In genomic region chr16:67115649-67116048, GRCh38 we compare ENCODE assay signal across 11 cellular contexts. TPM values are rescaled to one million over a fixed set of nuclear protein-coding genes. Genes with fewer than 3 reads are reported as not detected.
DNase-seq lines count a peak whose midpoint lies in the region; ATAC-seq and TF ChIP-seq lines count a peak whose summit lies in the region.
"Had no signal": no experiment of that assay in that cellular context is flagged by ENCODE, and none has a peak within 500 bp of the region (broad histone marks: within the 10 kb centered on the region; RNA-seq: fewer than 3 reads in every experiment).

No MANE protein-coding gene starts in this region.

- H3K36me3 ChIP-seq in smooth muscle cell (ENCODE audit: low read depth) = no peaks in the 10 kb centered on the region
- H3K36me3 ChIP-seq in body of pancreas (replicated peaks in 1 of 2; ENCODE audit: insufficient read depth in 1 of 2, low read depth in 2 of 2) = no peaks in the 10 kb centered on the region

- peak; percentile 77 for DNase-seq in GM04504 (ENCODE audit: low read depth)
- DNase-seq in fibroblast of mammary gland (ENCODE audit: low read depth) = peak; percentile 97
- DNase-seq in smooth muscle cell (lab: John Stamatoyannopoulos, UW; ENCODE audit: unreplicated experiment) = no peak
- DNase-seq in SKM-1 (lab: John Stamatoyannopoulos, UW; ENCODE audit: unreplicated experiment) = no peak
- no peak for DNase-seq in body of pancreas
- DNase-seq in NCI-H1694 treated with DMSO at 0.1 percent for 48 hours (lab: John Stamatoyannopoulos, UW) = no peak
- DNase-seq: activated B cell treated with CpG ODN at 0.5 μM for 24 hours; effector CD4-positive, alpha-beta T cell; NCI-H2029 had no signal

- H3K79me2 ChIP-seq in smooth muscle cell (ENCODE audit: low read depth) = peaks cover 62% of the 10 kb centered on the region

- peak overlapping the region; percentile 82 for H3K9ac ChIP-seq in smooth muscle cell (ENCODE audit: low read depth)

- intact Hi-C loops in body of pancreas (cut with DNase I) = no loop called here

- H3K4me3 ChIP-seq in fibroblast of mammary gland (ENCODE audit: control insufficient read depth, low read depth, low read length) (no peak overlapping the region), smooth muscle cell (no peak overlapping the region), body of pancreas (no peak overlapping the region)

- H3K4me1 ChIP-seq in smooth muscle cell (ENCODE audit: low read depth) (peaks cover 13% of the 10 kb centered on the region), body of pancreas (peaks cover 15% of the 10 kb centered on the region)

- TF ChIP-seq CTCF in fibroblast of mammary gland (conservative IDR thresholded peaks at IDR 0.05; ENCODE audit: control insufficient read depth, insufficient read depth, low read depth, low read length) = no peak
- no peak for TF ChIP-seq CTCF in smooth muscle cell (IDR thresholded peaks at IDR 0.05; ENCODE audit: borderline replicate concordance, insufficient read depth, poor library complexity, severe bottlenecking)
- TF ChIP-seq CTCF in body of pancreas (IDR thresholded peaks at IDR 0.05) = no peak

- H3K27ac ChIP-seq in smooth muscle cell (ENCODE audit: low read depth) = peak overlapping the region; percentile 96
- no peak overlapping the region for H3K27ac ChIP-seq in body of pancreas

- no peak for TF ChIP-seq POLR2A in body of pancreas (IDR thresholded peaks at IDR 0.05)

- peaks cover 26% of the 10 kb centered on the region for H4K20me1 ChIP-seq in smooth muscle cell (ENCODE audit: low read depth)

- WGBS in smooth muscle cell (ENCODE audit: low lambda C conversion rate) = 29% methylated on average over 8 of the region's 8 CpGs
- WGBS in body of pancreas, 2 donors = 82% methylated on average over 8 of the region's 8 CpGs

- H3F3A ChIP-seq in smooth muscle cell (ENCODE audit: low read depth) = peaks cover 11% of the 10 kb centered on the region

- no peak overlapping the region for H2AFZ ChIP-seq in smooth muscle cell (ENCODE audit: low read depth)

- ATAC-seq in SK-N-SH treated with all-trans-retinoic acid at 6 μM for 48 hours = peak; percentile 82
- no peak for ATAC-seq in HG02840 (IDR thresholded peaks at IDR 0.05; ENCODE audit: low FRiP score, unreplicated experiment)
- ATAC-seq in body of pancreas = no peak

- H3K27me3 ChIP-seq in smooth muscle cell (ENCODE audit: low read depth) = no peaks in the 10 kb centered on the region
- no peaks in the 10 kb centered on the region for H3K27me3 ChIP-seq in body of pancreas

- peak overlapping the region; percentile 48 for H3K4me2 ChIP-seq in smooth muscle cell

- H3K9me3 ChIP-seq in smooth muscle cell (replicated peaks; ENCODE audit: low read depth) (no peaks in the 10 kb centered on the region), body of pancreas (no peaks in the 10 kb centered on the region)

TF ChIP-seq in SK-N-SH treated with all-trans-retinoic acid at 6 μM for 48 hours, 23 proteins besides CTCF, POLR2A, EP300 and RAD21:
- TF ChIP-seq CSRNP3 (CRISPR knock-in tag; IDR thresholded peaks at IDR 0.05) = no peak
- TF ChIP-seq ZFP3 (CRISPR knock-in tag; IDR thresholded peaks at IDR 0.05) = no peak
- no peak for TF ChIP-seq ZFP30 (CRISPR knock-in tag; IDR thresholded peaks at IDR 0.05)
- TF ChIP-seq TOX (CRISPR knock-in tag; IDR thresholded peaks at IDR 0.05; ENCODE audit: borderline replicate concordance) = no peak
- TF ChIP-seq PPARA (CRISPR knock-in tag; IDR thresholded peaks at IDR 0.05; ENCODE audit: borderline replicate concordance) = no peak
- no peak for TF ChIP-seq OSR1 (CRISPR knock-in tag; IDR thresholded peaks at IDR 0.05)
- no peak for TF ChIP-seq ESRRG (CRISPR knock-in tag; IDR thresholded peaks at IDR 0.05)

RNA-seq across cellular contexts. Expression of gene PHAF1, which starts 5.9 kb away (rescaled TPM):
- total RNA-seq in smooth muscle cell = 15.5 and 30.2 TPM in 2 replicates
- polyA plus RNA-seq in smooth muscle cell = 15.5 and 24.5 TPM in 2 replicates
- total RNA-seq in body of pancreas = 10 to 100 TPM in 1 of 2 donors, 1 to 10 TPM in 1; 7.8 to 18.5 TPM

RNA-seq across cellular contexts. Expression of gene B3GNT9, which starts 35.1 kb away (rescaled TPM):
- total RNA-seq in smooth muscle cell (29.9 and 30.7 TPM in 2 replicates), body of pancreas (1 to 10 TPM; 8.3 to 9.9 TPM)
- polyA plus RNA-seq in smooth muscle cell = 35.5 and 39.3 TPM in 2 replicates

RNA-seq across cellular contexts. Expression of gene TRADD, which starts 44.1 kb away (rescaled TPM):
- total RNA-seq in smooth muscle cell = 11.8 and 12.5 TPM in 2 replicates
- polyA plus RNA-seq in smooth muscle cell = 27.2 and 35.4 TPM in 2 replicates
- total RNA-seq in body of pancreas = 10 to 100 TPM; 25.7 to 25.9 TPM

RNA-seq across cellular contexts. Expression of gene FBXL8, which starts 44.1 kb away (rescaled TPM):
- 1.9 and 7.7 TPM in 2 replicates for total RNA-seq in smooth muscle cell
- polyA plus RNA-seq in smooth muscle cell = 12.0 and 13.5 TPM in 2 replicates
- 100 to 1,000 TPM in 1 of 2 donors, 10 to 100 TPM in 1; 73.9 to 104 TPM for total RNA-seq in body of pancreas

RNA-seq across cellular contexts. Expression of gene HSF4, which starts 48.9 kb away (rescaled TPM):
- total RNA-seq in smooth muscle cell (2.9 and 6.1 TPM in 2 replicates), body of pancreas (100 to 1,000 TPM in 1 of 2 donors, 10 to 100 TPM in 1; 76.8 to 352 TPM)
- polyA plus RNA-seq in smooth muscle cell = 2.9 and 3.9 TPM in 2 replicates

Comparison
In these comparisons a context has a peak if more than half of its experiments do, and no peak if none do; other contexts are left out.
1. DNase-seq: peak in GM04504 (single experiment) and fibroblast of mammary gland (single experiment); none in smooth muscle cell (single experiment), SKM-1 (single experiment), body of pancreas (0 of 4) and NCI-H1694 treated with DMSO at 0.1 percent for 48 hours (single experiment).